Comparison of ENCODE assay signal across 8 cellular contexts in the genomic region with DNA sequence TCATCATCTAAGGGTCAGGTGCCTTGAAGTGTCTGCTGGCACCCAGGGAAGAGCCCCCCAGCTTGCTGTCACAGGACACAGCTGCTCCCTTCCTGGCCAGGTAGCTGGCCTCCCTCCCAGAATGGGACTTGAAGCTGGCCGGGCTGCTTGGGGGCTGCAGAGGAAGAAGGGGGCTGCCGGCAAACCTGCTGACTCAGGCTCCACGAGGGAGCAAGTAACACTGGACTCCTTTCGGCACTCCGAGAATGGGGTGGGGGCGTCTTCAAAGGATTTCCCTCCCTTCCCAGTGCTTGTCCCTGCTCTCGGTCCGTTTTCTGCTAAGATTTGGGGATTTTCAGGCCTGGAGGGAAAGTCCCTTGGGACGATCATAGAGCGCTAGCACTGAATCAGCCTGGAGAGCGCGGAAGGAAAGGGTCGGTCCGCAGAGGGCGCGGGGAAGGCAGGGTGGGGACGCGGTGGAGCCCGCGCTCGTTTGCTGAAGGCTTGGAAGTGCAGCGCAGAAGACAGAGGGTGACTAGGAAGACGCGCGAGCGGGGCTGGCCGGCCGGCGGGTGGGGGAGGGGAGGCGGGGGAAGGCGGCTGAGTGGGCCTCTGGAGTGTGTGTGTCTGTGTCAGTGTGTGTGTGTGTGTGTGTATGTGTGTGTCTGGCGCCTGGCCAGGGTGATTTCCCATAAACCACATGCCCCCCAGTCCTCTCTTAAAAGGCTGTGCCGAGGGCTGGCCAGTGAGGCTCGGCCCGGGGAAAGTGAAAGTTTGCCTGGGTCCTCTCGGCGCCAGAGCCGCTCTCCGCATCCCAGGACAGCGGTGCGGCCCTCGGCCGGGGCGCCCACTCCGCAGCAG. TPM values are rescaled to one million over a fixed set of nuclear protein-coding genes. Genes with fewer than 3 reads are reported as not detected.
A peak's percentile ranks its signal among the peaks of the same experiment; 100 is the strongest.
DNase-seq lines count a peak whose midpoint lies in the region; ATAC-seq, FAIRE-seq and TF ChIP-seq lines count a peak whose summit lies in the region.

A gene with protein sequence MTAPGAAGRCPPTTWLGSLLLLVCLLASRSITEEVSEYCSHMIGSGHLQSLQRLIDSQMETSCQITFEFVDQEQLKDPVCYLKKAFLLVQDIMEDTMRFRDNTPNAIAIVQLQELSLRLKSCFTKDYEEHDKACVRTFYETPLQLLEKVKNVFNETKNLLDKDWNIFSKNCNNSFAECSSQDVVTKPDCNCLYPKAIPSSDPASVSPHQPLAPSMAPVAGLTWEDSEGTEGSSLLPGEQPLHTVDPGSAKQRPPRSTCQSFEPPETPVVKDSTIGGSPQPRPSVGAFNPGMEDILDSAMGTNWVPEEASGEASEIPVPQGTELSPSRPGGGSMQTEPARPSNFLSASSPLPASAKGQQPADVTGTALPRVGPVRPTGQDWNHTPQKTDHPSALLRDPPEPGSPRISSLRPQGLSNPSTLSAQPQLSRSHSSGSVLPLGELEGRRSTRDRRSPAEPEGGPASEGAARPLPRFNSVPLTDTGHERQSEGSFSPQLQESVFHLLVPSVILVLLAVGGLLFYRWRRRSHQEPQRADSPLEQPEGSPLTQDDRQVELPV (plus strand): TSS at position 727 of the 840 bp plus-strand sequence. CDS start 175 bp downstream, outside the sequence.

- TF ChIP-seq CTCF in cardiac fibroblast (IDR thresholded peaks at IDR 0.05; ENCODE audit: low read depth, low read length) = no peak

- peak within 1 kb of the TSS in 4 of 6 donors; percentile 34 to 81 (median 48) for H3K27ac Mint-ChIP-seq in immature natural killer cell

- peak; percentile 73 for DNase-seq in ELR (ENCODE audit: low read depth)
- no peak for DNase-seq in Jurkat, Clone E6-1 (ENCODE audit: low read depth, low spot score)
- peak; percentile 92 to 96 for DNase-seq in cardiac fibroblast (ENCODE audit: low read depth in 2 of 2)
- peak; percentile 47 to 65 (median 48) for DNase-seq in immature natural killer cell
- DNase-seq in small intestine = peak; percentile 46

- H3K27ac ChIP-seq in small intestine (ENCODE audit: low read depth in 1 of 2, low read length in 1 of 2) = peak within 1 kb of the TSS; percentile 42 to 84

- peaks cover 0 to 3% (median 0%) of the 10 kb centered on the region in 3 donors for H3K36me3 Mint-ChIP-seq in immature natural killer cell

- no peaks in the 10 kb centered on the region for H3K9me3 ChIP-seq in small intestine (ENCODE audit: control insufficient read depth, low read depth)

- ATAC-seq in activated CD4-positive, CD25-positive, alpha-beta regulatory T cell treated with anti-CD3 and anti-CD28 coated beads, Interleukin-2, amount 50 U/mL, for 24 hours = peak; percentile 39 to 41
- ATAC-seq in GM19324 (IDR thresholded peaks at IDR 0.05; ENCODE audit: low FRiP score, unreplicated experiment) = no peak
- ATAC-seq in HG02938 (IDR thresholded peaks at IDR 0.05; ENCODE audit: unreplicated experiment) = no peak

- no peak for FAIRE-seq in small intestine (lab: Jason Lieb, UNC)

- no peaks in the 10 kb centered on the region for H3K36me3 ChIP-seq in small intestine (ENCODE audit: control insufficient read depth in 2 of 2, insufficient read depth in 2 of 2, low read length in 2 of 2)

- peak within 1 kb of the TSS; percentile 46 for H3K4me3 ChIP-seq in Jurkat, Clone E6-1 (ENCODE audit: low read length)
- H3K4me3 ChIP-seq in cardiac fibroblast (replicated peaks in 1 of 2; ENCODE audit: low read depth in 2 of 2, low read length in 2 of 2) = peak within 1 kb of the TSS; percentile 98 to 99
- peak within 1 kb of the TSS; percentile 68 to 84 for H3K4me3 ChIP-seq in small intestine (ENCODE audit: low read depth in 1 of 2, low read length in 2 of 2)

- peaks cover 6 to 22% (median 15%) of the 10 kb centered on the region in 3 donors for H3K27me3 Mint-ChIP-seq in immature natural killer cell (ENCODE audit: low read depth in 3 of 3)

- H3K4me1 ChIP-seq in small intestine (ENCODE audit: control insufficient read depth in 2 of 2, insufficient read depth in 1 of 2, low read depth in 1 of 2, low read length in 1 of 2) = no peaks in the 10 kb centered on the region

- 2 to 3% (median 3%) methylated on average over 41 to 45 of the region's 45 CpGs for WGBS in small intestine, 3 donors

- H3K9me3 Mint-ChIP-seq in immature natural killer cell = no peaks in the 10 kb centered on the region

- peak within 1 kb of the TSS; percentile 75 to 83 (median 80) for H3K4me3 Mint-ChIP-seq in immature natural killer cell

- H3K4me1 Mint-ChIP-seq in immature natural killer cell = peaks cover 25 to 28% of the 10 kb centered on the region in 2 donors

- no peaks in the 10 kb centered on the region for H3K27me3 ChIP-seq in small intestine (ENCODE audit: control insufficient read depth in 2 of 2, insufficient read depth in 2 of 2, low read length in 2 of 2)

RNA-seq across cellular contexts. Expression of the gene that starts here (rescaled TPM):
- polyA plus RNA-seq in Jurkat, Clone E6-1 (2012; ENCODE audit: insufficient read depth, insufficient read length) = 1.2 TPM
- polyA plus RNA-seq in immature natural killer cell (under 1 TPM; 0.55 to 0.97 (median 0.65) TPM), small intestine (10 to 100 TPM in 1 of 3 donors, 1 to 10 TPM in 1, under 1 TPM in 1; 0.89 to 15.5 (median 1.1) TPM)

Comparison
In these comparisons a context has a peak if more than half of its experiments do, and no peak if none do; other contexts are left out.
1. Peak in DNase-seq in immature natural killer cell; RNA of the gene not detected or under 1 TPM.
2. H3K4me3 ChIP-seq: peak in every context shown above with its lines; median percentile 98 in cardiac fibroblast; 76 in small intestine; 46 in Jurkat, Clone E6-1.
3. ATAC-seq: peak in activated CD4-positive, CD25-positive, alpha-beta regulatory T cell treated with anti-CD3 and anti-CD28 coated beads, Interleukin-2, amount 50 U/mL, for 24 hours (2 of 2); none in GM19324 (single experiment) and HG02938 (single experiment).